Comparison of ENCODE assay signal across 17 cellular contexts in the genomic region with DNA sequence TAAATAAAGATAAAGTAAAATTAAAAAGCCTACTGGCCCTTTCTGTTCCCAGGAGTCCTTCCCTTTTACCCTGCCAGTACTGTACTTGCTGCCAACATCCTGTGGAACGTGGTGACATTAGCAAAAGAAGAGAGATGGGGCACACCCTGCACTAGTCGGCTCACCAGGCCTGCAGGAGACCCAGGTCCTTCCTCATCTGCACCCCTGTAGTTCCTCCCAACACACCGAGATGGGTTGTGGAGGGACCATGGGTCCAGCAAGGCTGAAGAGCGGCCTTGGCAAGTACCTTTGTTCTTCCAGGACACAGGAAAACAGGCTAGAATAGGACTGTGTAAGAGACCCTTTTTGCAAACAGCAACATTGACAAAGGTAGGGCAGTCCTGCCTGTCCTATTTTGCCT.
DNase-seq lines count a peak whose midpoint lies in the region; ATAC-seq and TF ChIP-seq lines count a peak whose summit lies in the region.
"Had no signal": no experiment of that assay in that cellular context is flagged by ENCODE, and none has a peak within 500 bp of the region (broad histone marks: within the 10 kb centered on the region; RNA-seq: fewer than 3 reads in every experiment).

No MANE protein-coding gene starts in this region.

- H3K9me3 ChIP-seq in Panc1 (ENCODE audit: control insufficient read depth, insufficient read depth, low read depth, low read length) (no peaks in the 10 kb centered on the region), upper lobe of right lung (no peaks in the 10 kb centered on the region)
- H3K9me3 ChIP-seq: BLaER1 had no signal

- ATAC-seq in Panc1 (no peak), sciatic nerve (no peak), upper lobe of right lung (no peak)

- BruUV-seq in Panc1 (replicated peaks; lab: Mats Ljungman, UMichigan): no TSS peak

- intact Hi-C loops in Panc1 (cut with micrococcal nuclease; ENCODE audit: unreplicated experiment) (no loop called here), sciatic nerve (cut with DNase I) (loop anchor here (10.0 kb wide), 1 partner anchor 508 kb away; no protein-coding TSS in a partner anchor), upper lobe of right lung (cut with DNase I) (no loop called here)

- H3K4me3 ChIP-seq in Panc1 (ENCODE audit: low read depth in 2 of 2, low read length in 2 of 2): no peak overlapping the region
- no peak overlapping the region for H3K4me3 ChIP-seq in upper lobe of right lung
- H3K4me3 ChIP-seq: BLaER1 had no signal

- no peaks in the 10 kb centered on the region for H3K27me3 ChIP-seq in Panc1 (ENCODE audit: control insufficient read depth, insufficient read depth, low read length)
- H3K27me3 ChIP-seq in upper lobe of right lung: no peaks in the 10 kb centered on the region
- H3K27me3 ChIP-seq: BLaER1 had no signal

- no peaks in the 10 kb centered on the region for H3K36me3 ChIP-seq in Panc1 (ENCODE audit: control insufficient read depth, insufficient read depth, low read length)
- no peaks in the 10 kb centered on the region for H3K36me3 ChIP-seq in upper lobe of right lung
- H3K36me3 ChIP-seq: BLaER1 had no signal

- H3K27ac ChIP-seq in Panc1 (ENCODE audit: low read length) (peak overlapping the region; percentile 69), VCaP (peak overlapping the region; percentile 54; the same call in 1 of the 2 replicates), upper lobe of right lung (no peak overlapping the region)
- H3K27ac ChIP-seq: BLaER1 had no signal

- no peak for DNase-seq in Panc1 (ENCODE audit: low read depth, low spot score)
- DNase-seq in sciatic nerve (ENCODE audit: low spot score): peak; percentile 10
- peak; percentile 20 for DNase-seq in upper lobe of right lung
- DNase-seq in stimulated activated CD4-positive, alpha-beta T cell treated with anti-CD3 and anti-CD28 coated beads, Interleukin-4, amount 100 ng/mL, for 24 hours: no peak
- DNase-seq in stimulated activated CD4-positive, alpha-beta T cell treated with anti-CD3 and anti-CD28 coated beads, Interleukin-15, amount 100 ng/mL, for 24 hours: no peak
- no peak for DNase-seq in G401 (ENCODE audit: low spot score)
- DNase-seq: CD4-positive, alpha-beta T cell; CD8-positive, alpha-beta memory T cell; DMS 273 treated with DMSO at 0.1 percent for 48 hours; DMS79; EL; GF-D8; GOT3; H7; HCEC 1CT had no signal

- H3K4me1 ChIP-seq in Panc1 (ENCODE audit: control insufficient read depth, insufficient read depth, low read length) (peaks cover 42% of the 10 kb centered on the region), upper lobe of right lung (peaks cover 10% of the 10 kb centered on the region)

- in situ Hi-C loops in Panc1 (cut with HindIII; ENCODE audit: low pct_unique_long_range_greater_than_20kb, low sequenced_read_pairs): loop anchor here (25.0 kb wide), 1 partner anchor 156 kb away; a partner anchor contains a TSS
- in situ Hi-C loops in G401 (cut with HindIII; ENCODE audit: low sequenced_read_pairs): no loop called here

- TF ChIP-seq CTCF in Panc1 (IDR thresholded peaks at IDR 0.05) (no peak), VCaP (conservative IDR thresholded peaks at IDR 0.05) (no peak), upper lobe of right lung (IDR thresholded peaks at IDR 0.05) (no peak)

- CTCF ChIA-PET in Panc1 (lab: Charles Lee): no interaction called here

- POLR2A ChIA-PET in Panc1 (lab: Charles Lee): no interaction called here

Comparison
In these comparisons a context has a peak if more than half of its experiments do, and no peak if none do; other contexts are left out.
1. DNase-seq: peak in sciatic nerve (single experiment) and upper lobe of right lung (single experiment); none in Panc1 (single experiment), stimulated activated CD4-positive, alpha-beta T cell treated with anti-CD3 and anti-CD28 coated beads, Interleukin-4, amount 100 ng/mL, for 24 hours (single experiment), stimulated activated CD4-positive, alpha-beta T cell treated with anti-CD3 and anti-CD28 coated beads, Interleukin-15, amount 100 ng/mL, for 24 hours (single experiment) and G401 (single experiment).